In genomic region chr6:147999001-147999540, GRCh38 we compare ENCODE assay signal across 21 cellular contexts.
"Had no signal": no experiment of that assay in that cellular context is flagged by ENCODE, and none has a peak within 500 bp of the region (broad histone marks: within the 10 kb centered on the region; RNA-seq: fewer than 3 reads in every experiment).

No MANE protein-coding gene starts in this region.

- ATAC-seq: effector memory CD8-positive, alpha-beta T cell; gastrocnemius medialis; left ventricle myocardium superior; lower lobe of right lung; naive thymus-derived CD8-positive, alpha-beta T cell; psoas muscle; right cardiac atrium; stimulated activated naive B cell treated with anti-CD40 and anti-IgM and Interleukin-4, amounts not matched to agents 10 μg/mL and 1 μg/mL and 100 μg/mL, for 72 hours had no signal

- H3K4me1 ChIP-seq: esophagus squamous epithelium, gastrocnemius medialis, lower lobe of right lung, psoas muscle, spleen, tibial nerve, upper lobe of left lung had no signal

- H3K27ac ChIP-seq: coronary artery, esophagus squamous epithelium, gastrocnemius medialis, lower lobe of right lung, ovary, psoas muscle, skin epidermis, spleen, thoracic aorta, tibial nerve, upper lobe of left lung had no signal

- H3K27me3 ChIP-seq: esophagus squamous epithelium, gastrocnemius medialis, ovary, spleen, tibial nerve, upper lobe of left lung had no signal

- DNase-seq: effector memory CD8-positive, alpha-beta T cell; esophagus squamous epithelium; gastrocnemius medialis; head of caudate nucleus; left ventricle myocardium superior; lower lobe of right lung; naive thymus-derived CD8-positive, alpha-beta T cell; nephron progenitor cell; nucleus accumbens; ovary; posterior cingulate gyrus; psoas muscle; right cardiac atrium; spleen; stimulated activated CD4-positive, alpha-beta T cell treated with anti-CD3 and anti-CD28 coated beads, Interleukin-2, amount 100 ng/mL, for 48 hours; stimulated activated naive B cell treated with anti-CD40 and anti-IgM and Interleukin-4, amounts not matched to agents 10 μg/mL and 1 μg/mL and 100 μg/mL, for 72 hours; upper lobe of left lung had no signal
